ENCODE assay signal across 22 cellular contexts in genomic region chr3:152428577-152428976, GRCh38.
A peak's percentile ranks its signal among the peaks of the same experiment; 100 is the strongest.
DNase-seq lines count a peak whose midpoint lies in the region; ATAC-seq, FAIRE-seq and TF ChIP-seq lines count a peak whose summit lies in the region.
"Had no signal": no experiment of that assay in that cellular context is flagged by ENCODE, and none has a peak within 500 bp of the region (broad histone marks: within the 10 kb centered on the region; RNA-seq: fewer than 3 reads in every experiment).

No MANE protein-coding gene starts in this region.

- H3K27ac Mint-ChIP-seq in activated naive CD4-positive, alpha-beta T cell treated with anti-CD3 and anti-CD28 coated beads, Interleukin-2, amount 50 U/mL, for 72 hours: peak overlapping the region; percentile 4 to 34
- no peak overlapping the region for H3K27ac Mint-ChIP-seq in activated naive CD4-positive, alpha-beta T cell treated with anti-CD3 and anti-CD28 coated beads for 36 hours
- peak overlapping the region; percentile 70 for H3K27ac Mint-ChIP-seq in stimulated activated memory B cell treated with anti-CD40 and anti-IgM and Interleukin-4, amounts not matched to agents 10 μg/mL and 1 μg/mL and 100 μg/mL, for 72 hours
- H3K27ac Mint-ChIP-seq: neural progenitor cell had no signal

- peak; percentile 17 to 20 for ATAC-seq in activated naive CD4-positive, alpha-beta T cell treated with anti-CD3 and anti-CD28 coated beads, Interleukin-2, amount 50 U/mL, for 72 hours
- no peak for ATAC-seq in stimulated activated memory B cell treated with anti-CD40 and anti-IgM and Interleukin-4, amounts not matched to agents 10 μg/mL and 1 μg/mL and 100 μg/mL, for 72 hours
- no peak for ATAC-seq in HG03095 (IDR thresholded peaks at IDR 0.05; ENCODE audit: unreplicated experiment)
- ATAC-seq in pancreas: no peak

- H3K4me3 Mint-ChIP-seq in activated naive CD4-positive, alpha-beta T cell treated with anti-CD3 and anti-CD28 coated beads for 36 hours: no peak overlapping the region
- H3K4me3 Mint-ChIP-seq in stimulated activated memory B cell treated with anti-CD40 and anti-IgM and Interleukin-4, amounts not matched to agents 10 μg/mL and 1 μg/mL and 100 μg/mL, for 72 hours: no peak overlapping the region
- H3K4me3 Mint-ChIP-seq: neural progenitor cell had no signal

- intact Hi-C loops in activated naive CD4-positive, alpha-beta T cell treated with anti-CD3 and anti-CD28 coated beads for 36 hours (cut with micrococcal nuclease): no loop called here
- intact Hi-C loops in pancreas (cut with DNase I): no loop called here

- no peak overlapping the region for H3K4me3 ChIP-seq in pancreas
- H3K4me3 ChIP-seq: colonic mucosa, neural progenitor cell, right atrium auricular region, SK-N-MC, suprapubic skin had no signal

- H3K36me3 Mint-ChIP-seq in activated naive CD4-positive, alpha-beta T cell treated with anti-CD3 and anti-CD28 coated beads, Interleukin-2, amount 50 U/mL, for 72 hours: peaks cover 7 to 52% of the 10 kb centered on the region in 2 donors
- H3K36me3 Mint-ChIP-seq in activated naive CD4-positive, alpha-beta T cell treated with anti-CD3 and anti-CD28 coated beads for 36 hours (ENCODE audit: low read depth): peaks cover 53% of the 10 kb centered on the region
- H3K36me3 Mint-ChIP-seq in stimulated activated memory B cell treated with anti-CD40 and anti-IgM and Interleukin-4, amounts not matched to agents 10 μg/mL and 1 μg/mL and 100 μg/mL, for 72 hours: peaks cover 67% of the 10 kb centered on the region

- CTCF ChIA-PET in activated naive CD4-positive, alpha-beta T cell treated with anti-CD3 and anti-CD28 coated beads for 36 hours (lab: Charles Lee): no interaction called here

- H3K4me1 ChIP-seq in pancreas: no peaks in the 10 kb centered on the region
- H3K4me1 ChIP-seq: colonic mucosa, neural progenitor cell had no signal

- no peaks in the 10 kb centered on the region for H3K27me3 ChIP-seq in pancreas
- H3K27me3 ChIP-seq: colonic mucosa, neural progenitor cell, right atrium auricular region, suprapubic skin had no signal

- H3K27ac ChIP-seq in pancreas: no peak overlapping the region
- H3K27ac ChIP-seq: colonic mucosa, neural progenitor cell, SK-N-MC, suprapubic skin had no signal

- TF ChIP-seq CTCF in pancreas (IDR thresholded peaks at IDR 0.05): no peak

- H3K9me3 ChIP-seq in pancreas: no peaks in the 10 kb centered on the region
- H3K9me3 ChIP-seq: colonic mucosa, right atrium auricular region, suprapubic skin had no signal

- FAIRE-seq in pancreas (lab: Jason Lieb, UNC) (no peak), RCC 7860 (lab: Jason Lieb, UNC) (no peak)
- FAIRE-seq: H1 had no signal

- peaks cover 6% of the 10 kb centered on the region in 2 donors for H3K9me3 Mint-ChIP-seq in activated naive CD4-positive, alpha-beta T cell treated with anti-CD3 and anti-CD28 coated beads, Interleukin-2, amount 50 U/mL, for 72 hours
- peaks cover 8% of the 10 kb centered on the region for H3K9me3 Mint-ChIP-seq in activated naive CD4-positive, alpha-beta T cell treated with anti-CD3 and anti-CD28 coated beads for 36 hours
- peaks cover 3% of the 10 kb centered on the region for H3K9me3 Mint-ChIP-seq in stimulated activated memory B cell treated with anti-CD40 and anti-IgM and Interleukin-4, amounts not matched to agents 10 μg/mL and 1 μg/mL and 100 μg/mL, for 72 hours
- H3K9me3 Mint-ChIP-seq: neural progenitor cell had no signal

- 93% methylated on average over 3 of the region's 3 CpGs for WGBS in pancreas, 2 donors

- peaks cover 47% of the 10 kb centered on the region for H3K4me1 Mint-ChIP-seq in activated naive CD4-positive, alpha-beta T cell treated with anti-CD3 and anti-CD28 coated beads for 36 hours (ENCODE audit: low read depth)
- peaks cover 33% of the 10 kb centered on the region for H3K4me1 Mint-ChIP-seq in stimulated activated memory B cell treated with anti-CD40 and anti-IgM and Interleukin-4, amounts not matched to agents 10 μg/mL and 1 μg/mL and 100 μg/mL, for 72 hours

- no peaks in the 10 kb centered on the region for H3K27me3 Mint-ChIP-seq in activated naive CD4-positive, alpha-beta T cell treated with anti-CD3 and anti-CD28 coated beads for 36 hours (ENCODE audit: low read depth)
- H3K27me3 Mint-ChIP-seq in stimulated activated memory B cell treated with anti-CD40 and anti-IgM and Interleukin-4, amounts not matched to agents 10 μg/mL and 1 μg/mL and 100 μg/mL, for 72 hours: no peaks in the 10 kb centered on the region

- no peak for DNase-seq in activated naive CD4-positive, alpha-beta T cell treated with anti-CD3 and anti-CD28 coated beads, Interleukin-2, amount 50 U/mL, for 72 hours (ENCODE audit: low spot score in 2 of 2)
- no peak for DNase-seq in activated naive CD4-positive, alpha-beta T cell treated with anti-CD3 and anti-CD28 coated beads for 36 hours
- DNase-seq in NCI-H187 treated with DMSO at 0.1 percent for 48 hours (lab: John Stamatoyannopoulos, UW) (peak; percentile 14), glomerular visceral epithelial cell (ENCODE audit: extremely low spot score) (peak; percentile 10), pancreas (no peak), RCC 7860 (ENCODE audit: low spot score) (no peak)
- DNase-seq: activated effector memory CD4-positive, alpha-beta T cell treated with anti-CD3 and anti-CD28 coated beads, Interleukin-2, amount 50 U/mL, for 16 hours; Calu3; colonic mucosa; GDM1; mesenchymal stem cell; MM.1S; NCI-H2081; NCI-H69; stimulated activated CD4-positive, alpha-beta T cell treated with anti-CD3 and anti-CD28 coated beads, Interleukin-1b, Interleukin-23, amount 100 ng/mL, for 48 hours had no signal

- peaks cover 0 to 7% (median 0%) of the 10 kb centered on the region in 3 donors for H3K36me3 ChIP-seq in pancreas
- H3K36me3 ChIP-seq: colonic mucosa, neural progenitor cell had no signal

Comparison
In these comparisons a context has a peak if more than half of its experiments do, and no peak if none do; other contexts are left out.
1. ATAC-seq: peak in activated naive CD4-positive, alpha-beta T cell treated with anti-CD3 and anti-CD28 coated beads, Interleukin-2, amount 50 U/mL, for 72 hours (2 of 2); none in stimulated activated memory B cell treated with anti-CD40 and anti-IgM and Interleukin-4, amounts not matched to agents 10 μg/mL and 1 μg/mL and 100 μg/mL, for 72 hours (single experiment), HG03095 (single experiment) and pancreas (0 of 4).
2. DNase-seq: peak in NCI-H187 treated with DMSO at 0.1 percent for 48 hours (single experiment) and glomerular visceral epithelial cell (single experiment); none in activated naive CD4-positive, alpha-beta T cell treated with anti-CD3 and anti-CD28 coated beads, Interleukin-2, amount 50 U/mL, for 72 hours (0 of 2), activated naive CD4-positive, alpha-beta T cell treated with anti-CD3 and anti-CD28 coated beads for 36 hours (single experiment), pancreas (0 of 6) and RCC 7860 (single experiment).